25 cellular contexts compared by ENCODE assay signal in genomic region chr1:61204528-61204927, GRCh38.
"Had no signal": no experiment of that assay in that cellular context is flagged by ENCODE, and none has a peak within 500 bp of the region (broad histone marks: within the 10 kb centered on the region; RNA-seq: fewer than 3 reads in every experiment).

No MANE protein-coding gene starts in this region.

- H3K36me3 ChIP-seq: heart right ventricle, left lung, lower lobe of right lung, ovary, right atrium auricular region, spleen, thyroid gland, transverse colon, upper lobe of right lung had no signal

- H3K4me3 ChIP-seq: heart right ventricle, left lung, lower lobe of right lung, ovary, right atrium auricular region, skin epidermis, spleen, thyroid gland, transverse colon, upper lobe of right lung had no signal

- H3K27ac ChIP-seq: heart right ventricle, left lung, lower lobe of right lung, ovary, right atrium auricular region, spleen, upper lobe of right lung had no signal

- ATAC-seq: heart right ventricle; left cardiac atrium; left lung; lower lobe of right lung; natural killer cell; sciatic nerve; stimulated activated effector memory CD8-positive, alpha-beta T cell treated with anti-CD3 and anti-CD28 coated beads, Interleukin-12 subunit alpha, Interleukin-12 subunit beta, amount 100 ng/mL, for 72 hours; stimulated activated naive CD8-positive, alpha-beta T cell treated with anti-CD3 and anti-CD28 coated beads, Interleukin-15, amount 100 ng/mL, for 72 hours; upper lobe of right lung had no signal

- H3K9me3 ChIP-seq: heart right ventricle, left lung, lower lobe of right lung, ovary, right atrium auricular region, spleen, thyroid gland, transverse colon, upper lobe of right lung had no signal

- FAIRE-seq: keratinocyte, urothelium cell line had no signal

- H3K27me3 ChIP-seq: heart right ventricle, left lung, ovary, right atrium auricular region, spleen, thyroid gland, transverse colon, upper lobe of right lung had no signal

- H3K4me1 ChIP-seq: lower lobe of right lung, upper lobe of right lung had no signal

- DNase-seq: heart right ventricle; hippocampal formation; kidney glomerular epithelial cell; left cardiac atrium; left lung; lower lobe of right lung; mammary epithelial cell; mesenchymal stem cell; naive B cell; natural killer cell; ovary; spleen; stimulated activated CD4-positive, alpha-beta T cell treated with anti-CD3 and anti-CD28 coated beads, Interleukin-4, amount 100 ng/mL, for 24 hours; stimulated activated naive CD4-positive, alpha-beta T cell treated with Interleukin-2 at 50 U/mL for 16 hours; stimulated activated naive CD8-positive, alpha-beta T cell treated with anti-CD3 and anti-CD28 coated beads, Interleukin-15, amount 100 ng/mL, for 72 hours; substantia nigra; thyroid gland; transverse colon; upper lobe of right lung had no signal
